Comparison of ENCODE assay signal across 9 cellular contexts in genomic region chr3:133535971-133536634, GRCh38. TPM values are rescaled to one million over a fixed set of nuclear protein-coding genes. Genes with fewer than 3 reads are reported as not detected.
DNase-seq lines count a peak whose midpoint lies in the region; ATAC-seq and TF ChIP-seq lines count a peak whose summit lies in the region.
"Had no signal": no experiment of that assay in that cellular context is flagged by ENCODE, and none has a peak within 500 bp of the region (broad histone marks: within the 10 kb centered on the region; RNA-seq: fewer than 3 reads in every experiment).

No MANE protein-coding gene starts in this region.

- H3K4me3 ChIP-seq in ascending aorta (no peak overlapping the region), stomach smooth muscle (ENCODE audit: low read length in 2 of 2) (no peak overlapping the region)
- H3K4me3 ChIP-seq: skin epidermis had no signal

- no peaks in the 10 kb centered on the region for H3K27me3 ChIP-seq in ascending aorta
- H3K27me3 ChIP-seq in stomach smooth muscle (ENCODE audit: control insufficient read depth in 1 of 2, insufficient read depth in 2 of 2, low read length in 2 of 2) = no peaks in the 10 kb centered on the region

- H3K4me1 ChIP-seq in ascending aorta (peaks cover 0 to 3% of the 10 kb centered on the region in 2 donors), stomach smooth muscle (ENCODE audit: control insufficient read depth, insufficient read depth, low read length) (peaks cover 7% of the 10 kb centered on the region)

- no peak for TF ChIP-seq CTCF in ascending aorta (IDR thresholded peaks at IDR 0.05)

- ATAC-seq in HG02623 (IDR thresholded peaks at IDR 0.05; ENCODE audit: unreplicated experiment) = no peak
- no peak for ATAC-seq in HG03025 (IDR thresholded peaks at IDR 0.05; ENCODE audit: low FRiP score, unreplicated experiment)

- H3K36me3 ChIP-seq in ascending aorta = no peaks in the 10 kb centered on the region
- no peaks in the 10 kb centered on the region for H3K36me3 ChIP-seq in stomach smooth muscle (ENCODE audit: control insufficient read depth in 2 of 2, insufficient read depth in 2 of 2, low read length in 2 of 2)

- peak; percentile 75 for DNase-seq in HPDE6-E6E7 (ENCODE audit: extremely low spot score)
- no peak for DNase-seq in ascending aorta (ENCODE audit: low spot score in 2 of 2)
- DNase-seq in hepatic stellate cell (ENCODE audit: low spot score) = peak; percentile 79
- DNase-seq in RKO (ENCODE audit: low spot score) = no peak
- DNase-seq in NCI-H2171 treated with DMSO at 0.1 percent for 48 hours (lab: John Stamatoyannopoulos, UW) = no peak

- intact Hi-C loops in ascending aorta (cut with DNase I) = no loop called here

- H3K9me3 ChIP-seq in ascending aorta (no peaks in the 10 kb centered on the region), stomach smooth muscle (ENCODE audit: control insufficient read depth in 2 of 2, low read length in 2 of 2) (no peaks in the 10 kb centered on the region)

- H3K9ac ChIP-seq in stomach smooth muscle (ENCODE audit: low read length in 2 of 2) = no peak overlapping the region

- peak overlapping the region; percentile 35 to 36 for H3K27ac ChIP-seq in ascending aorta
- H3K27ac ChIP-seq in stomach smooth muscle (ENCODE audit: low read length) = peak overlapping the region; percentile 2

RNA-seq across cellular contexts. Expression of gene CDV3, which starts 37.4 kb away (rescaled TPM):
- 24.6 TPM for total RNA-seq in ascending aorta

Comparison
In these comparisons a context has a peak if more than half of its experiments do, and no peak if none do; other contexts are left out.
1. DNase-seq: peak in HPDE6-E6E7 (single experiment) and hepatic stellate cell (single experiment); none in ascending aorta (0 of 2), RKO (single experiment) and NCI-H2171 treated with DMSO at 0.1 percent for 48 hours (single experiment).